22 cellular contexts compared by ENCODE assay signal in the genomic region with DNA sequence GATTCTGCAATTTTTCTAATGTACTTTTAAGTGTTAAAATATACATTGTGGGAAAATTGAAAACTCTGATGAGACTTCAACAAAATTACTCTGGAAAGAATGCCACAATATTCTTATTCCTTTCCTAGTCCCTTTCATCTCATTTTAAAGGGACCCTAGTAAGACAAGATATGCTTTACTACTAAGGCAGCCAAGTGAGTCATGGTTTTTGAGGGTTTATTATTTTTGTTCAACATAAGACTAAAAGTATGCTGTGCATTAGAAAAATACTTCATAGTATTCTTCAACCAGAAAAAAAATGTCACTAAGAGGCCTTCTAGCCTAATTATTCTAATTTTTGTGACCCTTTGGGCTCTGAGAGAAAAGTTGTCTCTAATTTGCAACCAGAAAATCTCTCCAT. TPM values are rescaled to one million over a fixed set of nuclear protein-coding genes. Genes with fewer than 3 reads are reported as not detected.
DNase-seq lines count a peak whose midpoint lies in the region; ATAC-seq and TF ChIP-seq lines count a peak whose summit lies in the region.
"Had no signal": no experiment of that assay in that cellular context is flagged by ENCODE, and none has a peak within 500 bp of the region (broad histone marks: within the 10 kb centered on the region; RNA-seq: fewer than 3 reads in every experiment).

No MANE protein-coding gene starts in this region.

- peaks cover 9% of the 10 kb centered on the region; the same call in 1 of the 2 replicates for H3K9me3 Mint-ChIP-seq in HFFc6
- no peaks in the 10 kb centered on the region for H3K9me3 Mint-ChIP-seq in stimulated activated naive B cell treated with anti-CD40 and anti-IgM and Interleukin-4, amounts not matched to agents 10 μg/mL and 1 μg/mL and 100 μg/mL, for 72 hours

- intact Hi-C loops in Right ventricle myocardium inferior (cut with DNase I): no loop called here

- no peaks in the 10 kb centered on the region for H3K27me3 Mint-ChIP-seq in HFFc6 (ENCODE audit: insufficient read depth)
- no peaks in the 10 kb centered on the region for H3K27me3 Mint-ChIP-seq in stimulated activated naive B cell treated with anti-CD40 and anti-IgM and Interleukin-4, amounts not matched to agents 10 μg/mL and 1 μg/mL and 100 μg/mL, for 72 hours

- DNase-seq in EL (peak; percentile 54), HFFc6 (peak; percentile 36), choroid plexus epithelial cell (ENCODE audit: low read depth) (peak; percentile 40), fibroblast of villous mesenchyme (ENCODE audit: low read depth) (peak; percentile 14), NAMALWA (ENCODE audit: low spot score) (no peak), medulla oblongata (ENCODE audit: extremely low spot score) (no peak), Right ventricle myocardium inferior (ENCODE audit: missing footprints) (no peak)
- no peak for DNase-seq in stimulated activated naive B cell treated with anti-CD40 and anti-IgM and Interleukin-4, amounts not matched to agents 10 μg/mL and 1 μg/mL and 100 μg/mL, for 72 hours
- DNase-seq: DMS153, DND-41, H7, KBM-7, MM.1S, NCI-H1048, NCI-H1417, NCI-H1694, NCI-H2081, NCI-H2227 treated with DMSO at 0.1 percent for 48 hours, NCI-H526 treated with DMSO at 0.1 percent for 48 hours, SIG-M5 had no signal

- ATAC-seq in stimulated activated naive B cell treated with anti-CD40 and anti-IgM and Interleukin-4, amounts not matched to agents 10 μg/mL and 1 μg/mL and 100 μg/mL, for 72 hours (replicated peaks): no peak
- ATAC-seq in Right ventricle myocardium inferior: no peak
- ATAC-seq: Panc1 had no signal

- H3K27ac Mint-ChIP-seq in HFFc6: peak overlapping the region; percentile 38
- H3K27ac Mint-ChIP-seq in stimulated activated naive B cell treated with anti-CD40 and anti-IgM and Interleukin-4, amounts not matched to agents 10 μg/mL and 1 μg/mL and 100 μg/mL, for 72 hours: no peak overlapping the region

- H3K4me1 Mint-ChIP-seq in HFFc6 (ENCODE audit: low read depth): peaks cover 54% of the 10 kb centered on the region
- peaks cover 3 to 10% of the 10 kb centered on the region in 2 donors for H3K4me1 Mint-ChIP-seq in stimulated activated naive B cell treated with anti-CD40 and anti-IgM and Interleukin-4, amounts not matched to agents 10 μg/mL and 1 μg/mL and 100 μg/mL, for 72 hours

- no peak overlapping the region for H3K4me3 Mint-ChIP-seq in HFFc6
- H3K4me3 Mint-ChIP-seq in stimulated activated naive B cell treated with anti-CD40 and anti-IgM and Interleukin-4, amounts not matched to agents 10 μg/mL and 1 μg/mL and 100 μg/mL, for 72 hours: no peak overlapping the region

- no peak overlapping the region for H3K4me3 ChIP-seq in choroid plexus epithelial cell (ENCODE audit: low read depth, low read length)
- H3K4me3 ChIP-seq in fibroblast of villous mesenchyme (ENCODE audit: low read depth, low read length): no peak overlapping the region
- H3K4me3 ChIP-seq: SK-N-MC had no signal

- TF ChIP-seq CTCF in HFFc6 (IDR thresholded peaks at IDR 0.05) (no peak), choroid plexus epithelial cell (conservative IDR thresholded peaks at IDR 0.05; ENCODE audit: low read depth, low read length) (no peak), fibroblast of villous mesenchyme (IDR thresholded peaks at IDR 0.05; ENCODE audit: insufficient read depth, low read depth, low read length) (no peak)

- peaks cover 16% of the 10 kb centered on the region for H3K36me3 Mint-ChIP-seq in HFFc6 (ENCODE audit: low read depth)
- H3K36me3 Mint-ChIP-seq in stimulated activated naive B cell treated with anti-CD40 and anti-IgM and Interleukin-4, amounts not matched to agents 10 μg/mL and 1 μg/mL and 100 μg/mL, for 72 hours: peaks cover 0 to 5% of the 10 kb centered on the region in 2 donors

RNA-seq across cellular contexts. Expression of gene IL12A, which starts 7.4 kb away (rescaled TPM):
- 1 to 10 TPM; 1.8 to 3.0 (median 2.1) TPM for total RNA-seq in HFFc6 (2021; fragmentation: NEBNext Ultra II Directional; extraction: Animal tissue kit (Norgen Biotek cat#: 25700))
- 0.64 and 2.2 TPM in 2 replicates for total RNA-seq in fibroblast of villous mesenchyme
- 0.46 TPM for total RNA-seq in Right ventricle myocardium inferior

Comparison
In these comparisons a context has a peak if more than half of its experiments do, and no peak if none do; other contexts are left out.
1. DNase-seq: peak in EL (single experiment), HFFc6 (single experiment), choroid plexus epithelial cell (single experiment) and fibroblast of villous mesenchyme (single experiment); none in NAMALWA (single experiment), stimulated activated naive B cell treated with anti-CD40 and anti-IgM and Interleukin-4, amounts not matched to agents 10 μg/mL and 1 μg/mL and 100 μg/mL, for 72 hours (single experiment), medulla oblongata (single experiment) and Right ventricle myocardium inferior (single experiment).